9 cellular contexts compared by ENCODE assay signal in the genomic region with DNA sequence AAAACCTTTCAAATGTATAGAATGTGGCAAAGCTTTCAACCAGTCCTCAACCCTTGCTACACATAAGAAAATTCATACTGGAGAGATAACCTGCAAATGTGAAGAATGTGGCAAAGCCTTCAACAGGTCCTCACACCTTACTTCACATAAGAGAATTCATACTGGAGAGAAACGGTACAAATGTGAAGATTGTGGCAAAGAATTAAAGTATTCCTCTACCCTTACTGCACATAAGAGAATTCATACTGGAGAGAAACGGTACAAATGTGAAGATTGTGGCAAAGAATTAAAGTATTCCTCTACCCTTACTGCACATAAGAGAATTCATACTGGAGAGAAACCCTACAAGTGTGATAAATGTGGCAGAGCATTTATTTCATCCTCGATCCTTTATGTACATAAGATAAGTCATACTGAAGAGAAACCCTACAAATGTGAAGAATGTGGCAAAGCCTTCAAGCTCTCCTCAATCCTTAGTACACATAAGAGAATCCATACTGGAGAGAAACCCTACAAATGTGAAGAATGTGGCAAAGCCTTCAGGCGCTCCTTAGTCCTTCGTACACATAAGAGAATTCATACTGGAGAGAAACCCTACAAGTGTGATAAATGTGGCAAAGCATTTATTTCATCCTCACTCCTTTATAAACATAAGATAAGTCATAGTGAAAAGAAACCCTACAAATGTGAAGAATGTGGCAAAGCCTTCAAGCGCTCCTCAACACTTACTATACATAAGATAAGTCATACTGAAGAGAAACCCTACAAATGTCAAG. TPM values are rescaled to one million over a fixed set of nuclear protein-coding genes. Genes with fewer than 3 reads are reported as not detected.
DNase-seq lines count a peak whose midpoint lies in the region; ATAC-seq, FAIRE-seq and TF ChIP-seq lines count a peak whose summit lies in the region.
"Not testable (repeated sequence)": the region's sequence is repeated elsewhere in the genome, so short reads cannot be mapped to it uniquely, and the experiment has no call there.
"Had no signal": no experiment of that assay in that cellular context is flagged by ENCODE, and none has a peak within 500 bp of the region (broad histone marks: within the 10 kb centered on the region; RNA-seq: fewer than 3 reads in every experiment).

No MANE protein-coding gene starts in this region.

- in situ Hi-C loops in astrocyte of the spinal cord (cut with HindIII; ENCODE audit: low sequenced_read_pairs); HepG2 (cut with HindIII; ENCODE audit: extremely low pct_ligation_motif_present, low pct_unique_long_range_greater_than_20kb): not testable (repeated sequence)

- not testable (repeated sequence) for TF ChIP-seq RAD21 in HepG2 (CRISPR knock-in tag; IDR thresholded peaks at IDR 0.05)

- FAIRE-seq in HepG2 (lab: Jason Lieb, UNC), result peak; percentile 32

- H3K4me1 ChIP-seq in GM23338 (ENCODE audit: insufficient read depth); HUES64 (ENCODE audit: insufficient read depth, low read length); endodermal cell (ENCODE audit: control insufficient read depth, insufficient read depth, low read length); HepG2 (ENCODE audit: insufficient read depth, low read length): not testable (repeated sequence)

- H3K27ac Mint-ChIP-seq in GM23338, endodermal cell: not testable (repeated sequence)
- peak overlapping the region; percentile 47 for H3K27ac Mint-ChIP-seq in progenitor cell of endocrine pancreas

- not testable (repeated sequence) for H3K4me3 Mint-ChIP-seq in GM23338; endodermal cell; progenitor cell of endocrine pancreas (ENCODE audit: low read depth)

- H3K4me3 ChIP-seq in GM23338 (peak overlapping the region; percentile 18; the same call in 1 of the 2 replicates), HUES64 (ENCODE audit: low read length) (peak overlapping the region; percentile 20; the same call in 1 of the 2 replicates), endodermal cell (ENCODE audit: low read length) (peak overlapping the region; percentile 71)
- H3K4me3 ChIP-seq in astrocyte of the spinal cord (ENCODE audit: low read depth, low read length); HepG2 (replicated peaks in 1 of 3; ENCODE audit: insufficient read depth in 1 of 3, low read depth in 2 of 3, low read length in 3 of 3): not testable (repeated sequence)

- H3K27ac ChIP-seq in GM23338 (ENCODE audit: low read depth); HUES64 (ENCODE audit: low read depth, low read length); endodermal cell (ENCODE audit: low read depth, low read length); HepG2 (ENCODE audit: extremely low read length, insufficient read depth, low read length): not testable (repeated sequence)

- H4K20me1 ChIP-seq in GM23338 (replicated peaks; ENCODE audit: insufficient read depth); HepG2 (ENCODE audit: insufficient read depth, low read length): not testable (repeated sequence)

- H3K9me2 ChIP-seq in GM23338 (ENCODE audit: insufficient read depth), result not testable (repeated sequence)

- peaks cover 14% of the 10 kb centered on the region for H3K27me3 Mint-ChIP-seq in GM23338 (ENCODE audit: insufficient read depth, low read depth, poor library complexity)
- H3K27me3 Mint-ChIP-seq in endodermal cell (ENCODE audit: insufficient read depth); progenitor cell of endocrine pancreas: not testable (repeated sequence)

- CTCF ChIA-PET in HepG2 (lab: Yijun Ruan, JAX; ENCODE audit: low intra/inter-chr PET ratio, low total read pairs), result not testable (repeated sequence)

- not testable (repeated sequence) for ATAC-seq in GM23338, HepG2

- not testable (repeated sequence) for TF ChIP-seq POLR2A in HepG2 (IDR thresholded peaks at IDR 0.05; ENCODE audit: insufficient read depth in 1 of 2, low read depth in 2 of 2, low read length in 2 of 2)

- DNase-seq in GM23338 (ENCODE audit: low spot score); endodermal cell; HepG2 (ENCODE audit: low spot score); progenitor cell of endocrine pancreas (ENCODE audit: low spot score, unreplicated experiment): not testable (repeated sequence)
- DNase-seq in astrocyte of the spinal cord (ENCODE audit: low read depth, low spot score), result peak; percentile 3

- WGBS in HUES64, result 98% methylated on average over 5 of the region's 6 CpGs
- WGBS in endodermal cell (ENCODE audit: insufficient coverage in 1 of 2, insufficient read length in 1 of 2), 2 experiments, result 83 to 92% methylated on average over 1 to 5 of the region's 6 CpGs
- WGBS in HepG2 (ENCODE audit: low lambda C conversion rate), result 49% methylated on average over 6 of the region's 6 CpGs

- H3K9me3 Mint-ChIP-seq in GM23338 (peaks cover 98% of the 10 kb centered on the region), endodermal cell (peaks cover 94% of the 10 kb centered on the region), progenitor cell of endocrine pancreas (ENCODE audit: low read depth) (peaks cover 53% of the 10 kb centered on the region)

- H3K4me2 ChIP-seq in GM23338; HepG2 (ENCODE audit: low read depth, low read length): not testable (repeated sequence)

- not testable (repeated sequence) for TF ChIP-seq EP300 in HepG2 (IDR thresholded peaks at IDR 0.05; ENCODE audit: low read depth in 2 of 2, low read length in 2 of 2); HepG2 (CRISPR knock-in tag; IDR thresholded peaks at IDR 0.05; ENCODE audit: borderline replicate concordance)

- H3F3A ChIP-seq in GM23338 (replicated peaks; ENCODE audit: low read depth), result not testable (repeated sequence)

- H3K9me3 ChIP-seq in HUES64 (ENCODE audit: insufficient read depth, low read depth, low read length), result peaks cover 100% of the 10 kb centered on the region
- H3K9me3 ChIP-seq in endodermal cell (ENCODE audit: control insufficient read depth, low read length), result peaks cover 100% of the 10 kb centered on the region
- H3K9me3 ChIP-seq in HepG2 (ENCODE audit: low read length), result peaks cover 78% of the 10 kb centered on the region

- not testable (repeated sequence) for H2AFZ ChIP-seq in GM23338; HepG2 (ENCODE audit: low read length)

- not testable (repeated sequence) for H3K4me1 Mint-ChIP-seq in GM23338; endodermal cell; progenitor cell of endocrine pancreas (ENCODE audit: low read depth)

- peaks cover 16% of the 10 kb centered on the region for H3K79me2 ChIP-seq in GM23338 (replicated peaks; ENCODE audit: insufficient read depth)
- not testable (repeated sequence) for H3K79me2 ChIP-seq in HepG2 (ENCODE audit: insufficient read depth, low read length)

- not testable (repeated sequence) for TF ChIP-seq CTCF in GM23338 (conservative IDR thresholded peaks at IDR 0.05; ENCODE audit: low read depth in 2 of 2); astrocyte of the spinal cord (IDR thresholded peaks at IDR 0.05; ENCODE audit: low read depth, low read length); endodermal cell (conservative IDR thresholded peaks at IDR 0.05); HepG2 (CRISPR knock-in tag; IDR thresholded peaks at IDR 0.05); progenitor cell of endocrine pancreas (IDR thresholded peaks at IDR 0.05; ENCODE audit: unreplicated experiment)

- not testable (repeated sequence) for BruUV-seq in HepG2 (replicated peaks; lab: Mats Ljungman, UMichigan)

- H3K27me3 ChIP-seq in GM23338 (ENCODE audit: insufficient read depth); HUES64 (ENCODE audit: insufficient read depth, low read length); endodermal cell (ENCODE audit: control insufficient read depth, insufficient read depth, low read length, poor library complexity, severe bottlenecking); HepG2 (ENCODE audit: control insufficient read depth in 1 of 2, insufficient read depth in 2 of 2, low read length in 2 of 2): not testable (repeated sequence)

- H3K36me3 ChIP-seq in GM23338 (ENCODE audit: insufficient read depth) (peaks cover 96% of the 10 kb centered on the region), HUES64 (ENCODE audit: insufficient read depth, low read length) (peaks cover 100% of the 10 kb centered on the region), endodermal cell (ENCODE audit: control insufficient read depth, insufficient read depth, low read length) (peaks cover 100% of the 10 kb centered on the region)
- H3K36me3 ChIP-seq in HepG2 (replicated peaks in 1 of 2; ENCODE audit: control insufficient read depth in 1 of 2, insufficient read depth in 2 of 2, low read length in 2 of 2), result not testable (repeated sequence)

- not testable (repeated sequence) for H3K9ac ChIP-seq in HUES64 (ENCODE audit: low read depth, low read length); endodermal cell (ENCODE audit: extremely low read depth, low read length, poor library complexity, severe bottlenecking); HepG2 (ENCODE audit: insufficient read depth, low read depth, low read length)

- POLR2A ChIA-PET in HepG2 (lab: Yijun Ruan, JAX), result not testable (repeated sequence)

- peaks cover 99% of the 10 kb centered on the region for H3K36me3 Mint-ChIP-seq in GM23338 (ENCODE audit: low read depth)
- peaks cover 96% of the 10 kb centered on the region for H3K36me3 Mint-ChIP-seq in endodermal cell (ENCODE audit: low read depth)
- peaks cover 75% of the 10 kb centered on the region for H3K36me3 Mint-ChIP-seq in progenitor cell of endocrine pancreas (ENCODE audit: insufficient read depth)

- intact Hi-C loops in HepG2 (cut with micrococcal nuclease; ENCODE audit: unreplicated experiment), result not testable (repeated sequence)

RNA-seq across cellular contexts. Expression of a gene that starts 40.5 kb away (rescaled TPM):
- total RNA-seq in GM23338 (2014; rRNA removed; shearing (Covaris generic)), result 101 and 122 TPM in 2 replicates
- 99.0 and 102 TPM in 2 replicates for polyA plus RNA-seq in GM23338 (2016; fragmentation: Nextera tagmentation; extraction: Ambion mirVana)
- 39.6 TPM for polyA plus RNA-seq in HUES64 (2013, experiment 1 of 2)
- 46.0 TPM for polyA plus RNA-seq in HUES64 (2013, experiment 2 of 2)
- 100 to 1,000 TPM; 113 to 174 TPM for total RNA-seq in endodermal cell
- 26.0 TPM for polyA plus RNA-seq in endodermal cell (2013, experiment 1 of 2)
- polyA plus RNA-seq in endodermal cell (2013, experiment 2 of 2), result 26.6 TPM
- total RNA-seq in HepG2 (2016; rRNA removed; fragmentation: Illumina TruSeq; extraction: Trizol), result 3.8 and 4.0 TPM in 2 replicates
- 1.7 and 2.1 TPM in 2 replicates for total RNA-seq in HepG2 (2016; cell fraction: cytosol; rRNA removed; fragmentation: Illumina TruSeq; extraction: Trizol; ENCODE audit: low read depth)
- 4.3 and 4.9 TPM in 2 replicates for total RNA-seq in HepG2 (2016; cell fraction: insoluble cytoplasmic fraction; rRNA removed; fragmentation: Illumina TruSeq; extraction: Trizol)
- 2.7 and 3.0 TPM in 2 replicates for total RNA-seq in HepG2 (2016; cell fraction: membrane; rRNA removed; fragmentation: Illumina TruSeq; extraction: Trizol)
- total RNA-seq in HepG2 (2016; cell fraction: nucleus; rRNA removed; fragmentation: Illumina TruSeq; extraction: Trizol), result 6.1 and 8.8 TPM in 2 replicates
- polyA plus RNA-seq in HepG2 (2011; rRNA removed), result 1.4 and 2.1 TPM in 2 replicates
- 1.1 and 1.3 TPM in 2 replicates for polyA plus RNA-seq in HepG2 (2011; cell fraction: cytosol; rRNA removed)
- 2.9 and 3.2 TPM in 2 replicates for polyA plus RNA-seq in HepG2 (2011; cell fraction: nucleus; rRNA removed)
- polyA plus RNA-seq in HepG2 (2012), result 0.97 and 1.4 TPM in 2 replicates
- 0.36 and 0.53 TPM in 2 replicates for polyA plus RNA-seq in HepG2 (2016; cell fraction: cytosol; fragmentation: Illumina TruSeq; extraction: Trizol; ENCODE audit: low read depth)
- polyA plus RNA-seq in HepG2 (2016; cell fraction: insoluble cytoplasmic fraction; fragmentation: Illumina TruSeq; extraction: Trizol; ENCODE audit: low read depth), result 2.7 and 3.8 TPM in 2 replicates
- polyA plus RNA-seq in HepG2 (2016; cell fraction: membrane; fragmentation: Illumina TruSeq; extraction: Trizol; ENCODE audit: low read depth), result 0.69 and 1.7 TPM in 2 replicates
- polyA plus RNA-seq in HepG2 (2016; cell fraction: nucleus; fragmentation: Illumina TruSeq; extraction: Trizol; ENCODE audit: insufficient read depth, low read depth), result 12.1 and 12.9 TPM in 2 replicates
- polyA minus RNA-seq in HepG2 (2011; rRNA and poly(A)+ RNA removed; ENCODE audit: low replicate concordance), result 2.0 TPM in 1 of 2 replicates, not detected in the other
- 1.7 and 1.8 TPM in 2 replicates for polyA minus RNA-seq in HepG2 (2011; cell fraction: cytosol; rRNA and poly(A)+ RNA removed)
- 6.5 and 6.7 TPM in 2 replicates for polyA minus RNA-seq in HepG2 (2011; cell fraction: nucleus; rRNA and poly(A)+ RNA removed)
- 48.0 and 53.8 TPM in 2 replicates for total RNA-seq in progenitor cell of endocrine pancreas
- total RNA-seq: HT1080 had no signal
- polyA plus RNA-seq: CD14-positive monocyte had no signal

RNA-seq across cellular contexts. Expression of a gene that starts 48.8 kb away (rescaled TPM):
- total RNA-seq in GM23338 (2014; rRNA removed; shearing (Covaris generic)), result 37.6 and 38.9 TPM in 2 replicates
- 21.2 and 25.4 TPM in 2 replicates for polyA plus RNA-seq in GM23338 (2016; fragmentation: Nextera tagmentation; extraction: Ambion mirVana)
- 9.9 TPM for polyA plus RNA-seq in HUES64 (2013, experiment 1 of 2)
- polyA plus RNA-seq in HUES64 (2013, experiment 2 of 2), result 12.1 TPM
- total RNA-seq in endodermal cell, result 10 to 100 TPM; 20.4 to 27.6 TPM
- polyA plus RNA-seq in endodermal cell (2013, experiment 1 of 2), result 10.1 TPM
- 9.5 TPM for polyA plus RNA-seq in endodermal cell (2013, experiment 2 of 2)
- total RNA-seq in HepG2 (2016; rRNA removed; fragmentation: Illumina TruSeq; extraction: Trizol), result 2.1 and 2.6 TPM in 2 replicates
- total RNA-seq in HepG2 (2016; cell fraction: cytosol; rRNA removed; fragmentation: Illumina TruSeq; extraction: Trizol; ENCODE audit: low read depth), result 0.30 and 0.62 TPM in 2 replicates
- total RNA-seq in HepG2 (2016; cell fraction: insoluble cytoplasmic fraction; rRNA removed; fragmentation: Illumina TruSeq; extraction: Trizol), result 1.6 and 2.3 TPM in 2 replicates
- 1.3 and 1.5 TPM in 2 replicates for total RNA-seq in HepG2 (2016; cell fraction: membrane; rRNA removed; fragmentation: Illumina TruSeq; extraction: Trizol)
- 0.96 and 1.2 TPM in 2 replicates for total RNA-seq in HepG2 (2016; cell fraction: nucleus; rRNA removed; fragmentation: Illumina TruSeq; extraction: Trizol)
- polyA plus RNA-seq in HepG2 (2011; rRNA removed), result 0.33 and 0.70 TPM in 2 replicates
- polyA plus RNA-seq in HepG2 (2011; cell fraction: cytosol; rRNA removed), result 0.36 and 0.53 TPM in 2 replicates
- 0.16 and 0.33 TPM in 2 replicates for polyA plus RNA-seq in HepG2 (2011; cell fraction: nucleus; rRNA removed)
- polyA plus RNA-seq in HepG2 (2012), result 0.49 and 0.55 TPM in 2 replicates
- polyA plus RNA-seq in HepG2 (2016; cell fraction: cytosol; fragmentation: Illumina TruSeq; extraction: Trizol; ENCODE audit: low read depth), result 0.03 and 0.15 TPM in 2 replicates
- polyA plus RNA-seq in HepG2 (2016; cell fraction: insoluble cytoplasmic fraction; fragmentation: Illumina TruSeq; extraction: Trizol; ENCODE audit: low read depth), result 1.7 and 2.0 TPM in 2 replicates
- 0.16 and 0.37 TPM in 2 replicates for polyA plus RNA-seq in HepG2 (2016; cell fraction: membrane; fragmentation: Illumina TruSeq; extraction: Trizol; ENCODE audit: low read depth)
- 0.77 and 1.1 TPM in 2 replicates for polyA plus RNA-seq in HepG2 (2016; cell fraction: nucleus; fragmentation: Illumina TruSeq; extraction: Trizol; ENCODE audit: insufficient read depth, low read depth)
- polyA minus RNA-seq in HepG2 (2011; rRNA and poly(A)+ RNA removed; ENCODE audit: low replicate concordance), result 1.3 TPM in 1 of 2 replicates, not detected in the other
- polyA minus RNA-seq in HepG2 (2011; cell fraction: cytosol; rRNA and poly(A)+ RNA removed), result 0.62 and 0.79 TPM in 2 replicates
- 1.4 and 1.7 TPM in 2 replicates for polyA minus RNA-seq in HepG2 (2011; cell fraction: nucleus; rRNA and poly(A)+ RNA removed)
- total RNA-seq in progenitor cell of endocrine pancreas, result 29.6 and 31.8 TPM in 2 replicates
- total RNA-seq: Calu3 had no signal
